ENCODE assay signal across 2 cellular contexts in the genomic region with DNA sequence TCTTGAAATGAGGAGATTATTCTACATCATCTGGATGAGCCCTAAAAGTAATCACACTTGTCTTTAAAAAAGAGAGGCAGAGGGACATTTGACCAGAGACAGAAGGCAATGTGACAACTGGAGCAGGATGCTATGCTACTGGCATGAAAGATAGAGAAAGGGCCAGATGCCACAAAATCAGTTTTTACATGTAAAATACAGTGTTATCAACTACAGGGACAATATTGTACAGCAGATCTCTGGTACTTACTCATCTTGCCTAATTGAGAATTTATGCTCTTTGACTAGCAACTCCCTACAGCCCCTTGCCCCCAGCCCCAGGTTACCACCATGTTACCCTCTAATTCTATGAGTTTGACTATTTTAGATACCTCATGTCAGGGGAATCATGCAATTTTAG.
TF ChIP-seq lines count a peak whose summit lies in the region.

No MANE protein-coding gene starts in this region.

TF ChIP-seq in SK-N-SH, 30 proteins besides CTCF, POLR2A, EP300 and RAD21 (continued from another document):
- TF ChIP-seq REST (IDR thresholded peaks at IDR 0.05; ENCODE audit: low read depth, low read length) (no peak), RFX5 (IDR thresholded peaks at IDR 0.05; ENCODE audit: low read length) (no peak), TEAD4 (IDR thresholded peaks at IDR 0.05; ENCODE audit: borderline replicate concordance, insufficient read depth) (no peak), EZH2phosphoT487 (IDR thresholded peaks at IDR 0.05; ENCODE audit: borderline replicate concordance, low read depth) (no peak), ZBTB33 (IDR thresholded peaks at IDR 0.05; ENCODE audit: borderline replicate concordance, low read depth) (no peak), GATA2 (CRISPR knock-in tag; IDR thresholded peaks at IDR 0.05) (no peak), NFIC (IDR thresholded peaks at IDR 0.05; ENCODE audit: borderline replicate concordance) (no peak), YY1 (IDR thresholded peaks at IDR 0.05; ENCODE audit: low read depth) (no peak), NRF1 (IDR thresholded peaks at IDR 0.05; ENCODE audit: low read depth, low read length) (no peak), TCF12 (IDR thresholded peaks at IDR 0.05) (0 out of 2 replicates have a peak, but pooled peaks have one; percentile 3), MEF2A (IDR thresholded peaks at IDR 0.05; ENCODE audit: borderline replicate concordance, low read depth) (no peak), ELF1 (IDR thresholded peaks at IDR 0.05) (no peak), FOXM1 (IDR thresholded peaks at IDR 0.05; ENCODE audit: low read depth) (no peak), RXRA (IDR thresholded peaks at IDR 0.05; ENCODE audit: borderline replicate concordance, low read depth) (no peak)
TF ChIP-seq in SK-N-SH: peak in this region for 3.

TF ChIP-seq in SK-N-SH treated with all-trans-retinoic acid at 6 μM for 48 hours, 23 proteins besides CTCF, POLR2A, EP300 and RAD21 (continued from another document):
- TF ChIP-seq CSRNP3 (CRISPR knock-in tag; IDR thresholded peaks at IDR 0.05) (no peak), TOX (CRISPR knock-in tag; IDR thresholded peaks at IDR 0.05; ENCODE audit: borderline replicate concordance) (no peak)
